ENCODE assay signal across 10 cellular contexts in genomic region chr17:75832164-75832651, GRCh38. TPM values are rescaled to one million over a fixed set of nuclear protein-coding genes. Genes with fewer than 3 reads are reported as not detected.
A peak's percentile ranks its signal among the peaks of the same experiment; 100 is the strongest.
DNase-seq lines count a peak whose midpoint lies in the region; ATAC-seq and TF ChIP-seq lines count a peak whose summit lies in the region.
"Had no signal": no experiment of that assay in that cellular context is flagged by ENCODE, and none has a peak within 500 bp of the region (broad histone marks: within the 10 kb centered on the region; RNA-seq: fewer than 3 reads in every experiment).

No MANE protein-coding gene starts in this region.

- peaks cover 50% of the 10 kb centered on the region for H3K4me1 Mint-ChIP-seq in activated T-cell treated with anti-CD3 and anti-CD28 coated beads, Interleukin-2, amount 50 U/mL, for 24 hours (ENCODE audit: low read depth)

- 72 to 76% methylated on average over 10 of the region's 10 CpGs for WGBS in heart right ventricle, 2 donors

- H3K36me3 ChIP-seq in heart right ventricle = peaks cover 0 to 89% (median 0%) of the 10 kb centered on the region in 9 donors

- no peaks in the 10 kb centered on the region for H3K9me3 Mint-ChIP-seq in activated T-cell treated with anti-CD3 and anti-CD28 coated beads, Interleukin-2, amount 50 U/mL, for 24 hours

- peak overlapping the region in 1 of 10 donors; percentile 25 for H3K4me3 ChIP-seq in heart right ventricle
- H3K4me3 ChIP-seq: A549 had no signal

- peak; percentile 28 to 54 for DNase-seq in NOMO-1 (lab: John Stamatoyannopoulos, UW; ENCODE audit: unreplicated experiment in 2 of 2)
- DNase-seq in NOMO-1 treated with dmso at 0.1 percent for 144 hours (lab: John Stamatoyannopoulos, UW; ENCODE audit: unreplicated experiment) = no peak
- peak; percentile 66 for DNase-seq in activated T-cell treated with anti-CD3 and anti-CD28 coated beads, Interleukin-2, amount 50 U/mL, for 24 hours
- no peak for DNase-seq in heart right ventricle
- peak; percentile 63 for DNase-seq in stimulated activated naive CD8-positive, alpha-beta T cell treated with anti-CD3 and anti-CD28 coated beads, Interleukin-15, Interleukin-2, amounts not matched to agents 100 U/mL and 50 U/mL, for 24 hours
- no peak for DNase-seq in NCI-H2171 (lab: John Stamatoyannopoulos, UW)
- no peak for DNase-seq in ecto neural progenitor cell (ENCODE audit: low spot score)

- H3K36me3 Mint-ChIP-seq in activated T-cell treated with anti-CD3 and anti-CD28 coated beads, Interleukin-2, amount 50 U/mL, for 24 hours (ENCODE audit: low read depth) = peaks cover 92% of the 10 kb centered on the region

- H3K4me3 Mint-ChIP-seq in activated T-cell treated with anti-CD3 and anti-CD28 coated beads, Interleukin-2, amount 50 U/mL, for 24 hours = peak overlapping the region; percentile 65

- ATAC-seq in heart right ventricle = peak in 5 of 8 donors; percentile 6 to 51 (median 35)
- peak; percentile 71 for ATAC-seq in stimulated activated naive CD8-positive, alpha-beta T cell treated with anti-CD3 and anti-CD28 coated beads, Interleukin-15, Interleukin-2, amounts not matched to agents 100 U/mL and 50 U/mL, for 24 hours
- ATAC-seq in GM21619 (IDR thresholded peaks at IDR 0.05; ENCODE audit: unreplicated experiment) = no peak

- H3K27me3 Mint-ChIP-seq in activated T-cell treated with anti-CD3 and anti-CD28 coated beads, Interleukin-2, amount 50 U/mL, for 24 hours = no peaks in the 10 kb centered on the region

- H3K9me3 ChIP-seq in heart right ventricle = no peaks in the 10 kb centered on the region
- H3K9me3 ChIP-seq: A549 had no signal

- TF ChIP-seq CTCF in heart right ventricle (IDR thresholded peaks at IDR 0.05) = no peak

- intact Hi-C loops in heart right ventricle (cut with DNase I) = no loop called here

- H3K4me1 ChIP-seq in heart right ventricle = peaks cover 11 to 45% (median 29%) of the 10 kb centered on the region in 9 donors

- H3K27ac Mint-ChIP-seq in activated T-cell treated with anti-CD3 and anti-CD28 coated beads, Interleukin-2, amount 50 U/mL, for 24 hours = peak overlapping the region; percentile 93

- no peaks in the 10 kb centered on the region for H3K27me3 ChIP-seq in heart right ventricle

- H3K27ac ChIP-seq in heart right ventricle = peak overlapping the region in 7 of 10 donors; percentile 31 to 87 (median 54)
- H3K27ac ChIP-seq: A549, parathyroid adenoma had no signal

RNA-seq across cellular contexts. Expression of gene UNC13D, which starts 12.0 kb away (rescaled TPM):
- total RNA-seq in heart right ventricle = 10 to 100 TPM in 3 of 10 donors, 1 to 10 TPM in 7; 5.5 to 20.7 (median 8.5) TPM
- polyA plus RNA-seq in heart right ventricle = 10 to 100 TPM in 1 of 2 donors, 1 to 10 TPM in 1; 3.0 to 12.6 TPM

RNA-seq across cellular contexts. Expression of gene WBP2, which starts 22.9 kb away (rescaled TPM):
- total RNA-seq in heart right ventricle = 100 to 1,000 TPM; 130 to 210 (median 173) TPM
- polyA plus RNA-seq in heart right ventricle = 100 to 1,000 TPM; 155 to 205 TPM

RNA-seq across cellular contexts. Expression of gene TRIM47, which starts 46.2 kb away (rescaled TPM):
- 10 to 100 TPM in 9 of 10 donors, 1 to 10 TPM in 1; 9.3 to 53.1 (median 21.5) TPM for total RNA-seq in heart right ventricle
- polyA plus RNA-seq in heart right ventricle = 10 to 100 TPM; 22.4 to 48.7 TPM

RNA-seq across cellular contexts. Expression of gene UNK, which starts 47.6 kb away (rescaled TPM):
- 10 to 100 TPM; 11.6 to 19.1 (median 14.7) TPM for total RNA-seq in heart right ventricle
- 10 to 100 TPM; 12.9 to 21.3 TPM for polyA plus RNA-seq in heart right ventricle

Comparison
In these comparisons a context has a peak if more than half of its experiments do, and no peak if none do; other contexts are left out.
1. DNase-seq: peak in NOMO-1 (2 of 2), activated T-cell treated with anti-CD3 and anti-CD28 coated beads, Interleukin-2, amount 50 U/mL, for 24 hours (single experiment) and stimulated activated naive CD8-positive, alpha-beta T cell treated with anti-CD3 and anti-CD28 coated beads, Interleukin-15, Interleukin-2, amounts not matched to agents 100 U/mL and 50 U/mL, for 24 hours (single experiment); none in NOMO-1 treated with dmso at 0.1 percent for 144 hours (single experiment), heart right ventricle (0 of 2), NCI-H2171 (single experiment) and ecto neural progenitor cell (single experiment).